Comparison of ENCODE assay signal across 8 cellular contexts in the genomic region with DNA sequence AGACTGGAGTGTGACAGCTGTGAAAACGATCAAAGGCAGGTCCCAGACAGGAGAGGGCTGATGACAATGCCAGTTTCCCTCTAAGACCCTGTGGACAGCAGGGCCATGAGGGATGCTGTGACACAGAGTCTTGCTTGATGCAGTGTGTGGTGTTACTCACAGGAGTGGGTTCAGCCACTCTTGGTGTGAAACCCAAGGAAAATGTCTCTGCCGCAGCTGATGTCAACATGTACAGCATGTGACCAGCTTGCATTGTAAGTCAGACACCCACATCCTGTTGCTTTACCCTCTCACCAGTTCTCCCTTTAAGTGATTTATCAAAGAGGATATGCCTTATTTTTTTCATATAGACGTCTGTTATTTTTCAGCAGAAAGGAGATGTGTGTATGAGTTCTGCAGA.
DNase-seq lines count a peak whose midpoint lies in the region; ATAC-seq, FAIRE-seq and TF ChIP-seq lines count a peak whose summit lies in the region.

No MANE protein-coding gene starts in this region.

- peak; percentile 93 for ATAC-seq in HG02759 (IDR thresholded peaks at IDR 0.05; ENCODE audit: unreplicated experiment)
- peak; percentile 99 for ATAC-seq in activated T-cell treated with anti-CD3 and anti-CD28 coated beads, Interleukin-2, amount 50 U/mL, for 72 hours (replicated peaks in 1 of 2)

- no peaks in the 10 kb centered on the region for H3K27me3 Mint-ChIP-seq in activated T-cell treated with anti-CD3 and anti-CD28 coated beads, Interleukin-2, amount 50 U/mL, for 72 hours (ENCODE audit: low read depth)

- peaks cover 8 to 14% of the 10 kb centered on the region in 2 donors for H3K36me3 Mint-ChIP-seq in activated T-cell treated with anti-CD3 and anti-CD28 coated beads, Interleukin-2, amount 50 U/mL, for 72 hours (ENCODE audit: insufficient read depth in 2 of 2)

- DNase-seq in GM12891 (ENCODE audit: insufficient read length, low spot score) (peak; percentile 1), NCI-H774 (lab: John Stamatoyannopoulos, UW) (peak; percentile 32), iris pigment epithelial cell (ENCODE audit: low read depth) (peak; percentile 63), SKM-1 treated with dmso at 0.1 percent for 144 hours (lab: John Stamatoyannopoulos, UW; ENCODE audit: unreplicated experiment) (no peak), RCC 7860 (ENCODE audit: low spot score) (no peak)
- peak; percentile 83 to 88 for DNase-seq in activated T-cell treated with anti-CD3 and anti-CD28 coated beads, Interleukin-2, amount 50 U/mL, for 72 hours
- peak; percentile 68 for DNase-seq in stimulated activated CD8-positive, alpha-beta memory T cell treated with anti-CD3 and anti-CD28 coated beads, Interleukin-15, amount 100 ng/mL, for 1 hour (ENCODE audit: low read depth)

- H3K27ac Mint-ChIP-seq in activated T-cell treated with anti-CD3 and anti-CD28 coated beads, Interleukin-2, amount 50 U/mL, for 72 hours: peak overlapping the region; percentile 98

- H3K4me1 Mint-ChIP-seq in activated T-cell treated with anti-CD3 and anti-CD28 coated beads, Interleukin-2, amount 50 U/mL, for 72 hours (ENCODE audit: low read depth): peaks cover 59% of the 10 kb centered on the region

- H3K4me3 Mint-ChIP-seq in activated T-cell treated with anti-CD3 and anti-CD28 coated beads, Interleukin-2, amount 50 U/mL, for 72 hours: peak overlapping the region; percentile 80 to 87

- TF ChIP-seq POLR2A in GM12891 (IDR thresholded peaks at IDR 0.05; ENCODE audit: low read depth, low read length): no peak

- FAIRE-seq in GM12891 (lab: Jason Lieb, UNC): peak; percentile 79
- no peak for FAIRE-seq in RCC 7860 (lab: Jason Lieb, UNC)

- peaks cover 0 to 3% of the 10 kb centered on the region in 2 donors for H3K9me3 Mint-ChIP-seq in activated T-cell treated with anti-CD3 and anti-CD28 coated beads, Interleukin-2, amount 50 U/mL, for 72 hours

TF ChIP-seq in GM12891, 5 proteins besides CTCF, POLR2A, EP300 and RAD21:
- TF ChIP-seq POLR2AphosphoS5 (IDR thresholded peaks at IDR 0.05; ENCODE audit: low read depth, low read length) (no peak), TAF1 (IDR thresholded peaks at IDR 0.05; ENCODE audit: low read depth, low read length) (no peak), SPI1 (IDR thresholded peaks at IDR 0.05; ENCODE audit: low read depth, low read length) (no peak), PAX5 (IDR thresholded peaks at IDR 0.05; ENCODE audit: insufficient read depth, low read length, severe bottlenecking) (no peak), POU2F2 (IDR thresholded peaks at IDR 0.05; ENCODE audit: low read depth, low read length) (no peak)
TF ChIP-seq in GM12891: peak in this region for 0.

Comparison
In these comparisons a context has a peak if more than half of its experiments do, and no peak if none do; other contexts are left out.
1. DNase-seq: peak in GM12891 (single experiment), NCI-H774 (single experiment), activated T-cell treated with anti-CD3 and anti-CD28 coated beads, Interleukin-2, amount 50 U/mL, for 72 hours (2 of 2), iris pigment epithelial cell (single experiment) and stimulated activated CD8-positive, alpha-beta memory T cell treated with anti-CD3 and anti-CD28 coated beads, Interleukin-15, amount 100 ng/mL, for 1 hour (single experiment); none in SKM-1 treated with dmso at 0.1 percent for 144 hours (single experiment) and RCC 7860 (single experiment).